ENCODE assay signal across 27 cellular contexts in genomic region chr6:3713266-3713665, GRCh38.
"Had no signal": no experiment of that assay in that cellular context is flagged by ENCODE, and none has a peak within 500 bp of the region (broad histone marks: within the 10 kb centered on the region; RNA-seq: fewer than 3 reads in every experiment).

No MANE protein-coding gene starts in this region.

- H3K4me3 Mint-ChIP-seq: activated CD4-positive, alpha-beta memory T cell treated with anti-CD3 and anti-CD28 coated beads, Interleukin-2, amount 10 ng/mL, durations not matched to agents 7 days and 5 days; activated CD4-positive, alpha-beta T cell treated with anti-CD3 and anti-CD28 coated beads, Interleukin-2, amount 10 ng/mL, durations not matched to agents 7 days and 5 days; activated naive CD4-positive, alpha-beta T cell treated with anti-CD3 and anti-CD28 coated beads, Interleukin-2, amount 50 U/mL, for 24 hours; activated naive CD8-positive, alpha-beta T cell treated with anti-CD3 and anti-CD28 coated beads, Interleukin-2, amount 50 U/mL, for 24 hours; central memory CD8-positive, alpha-beta T cell; naive B cell; nephron progenitor cell; T-helper 17 cell; WTC11 had no signal

- H3K9me3 Mint-ChIP-seq: activated CD4-positive, alpha-beta memory T cell treated with anti-CD3 and anti-CD28 coated beads, Interleukin-2, amount 10 ng/mL, durations not matched to agents 7 days and 5 days; activated CD4-positive, alpha-beta T cell treated with anti-CD3 and anti-CD28 coated beads, Interleukin-2, amount 10 ng/mL, durations not matched to agents 7 days and 5 days; activated naive CD4-positive, alpha-beta T cell treated with anti-CD3 and anti-CD28 coated beads, Interleukin-2, amount 50 U/mL, for 24 hours; activated naive CD8-positive, alpha-beta T cell treated with anti-CD3 and anti-CD28 coated beads, Interleukin-2, amount 50 U/mL, for 24 hours; activated T-helper 2 cell treated with anti-CD3 and anti-CD28 coated beads, Interferon-gamma antibody, Interleukin-2, Interleukin-4, amounts not matched to agents 10 μg/mL and 5 μg/mL and 100 μg/mL, durations not matched to agents 14 hours and 24 hours and 36 hours; central memory CD8-positive, alpha-beta T cell; naive B cell had no signal

- H2AFZ ChIP-seq: parathyroid adenoma had no signal

- H3K9ac ChIP-seq: parathyroid adenoma had no signal

- H3K27ac ChIP-seq: colonic mucosa, parathyroid adenoma, right lobe of liver had no signal

- H3K79me2 ChIP-seq: parathyroid adenoma had no signal

- H3K4me3 ChIP-seq: colonic mucosa, right lobe of liver, thoracic aorta, upper lobe of left lung had no signal

- H3K4me1 Mint-ChIP-seq: activated CD4-positive, alpha-beta memory T cell treated with anti-CD3 and anti-CD28 coated beads, Interleukin-2, amount 10 ng/mL, durations not matched to agents 7 days and 5 days; activated CD4-positive, alpha-beta T cell treated with anti-CD3 and anti-CD28 coated beads, Interleukin-2, amount 10 ng/mL, durations not matched to agents 7 days and 5 days; activated naive CD4-positive, alpha-beta T cell treated with anti-CD3 and anti-CD28 coated beads, Interleukin-2, amount 50 U/mL, for 24 hours; activated naive CD8-positive, alpha-beta T cell treated with anti-CD3 and anti-CD28 coated beads, Interleukin-2, amount 50 U/mL, for 24 hours; central memory CD8-positive, alpha-beta T cell; naive B cell; T-helper 17 cell had no signal

- H3K27ac Mint-ChIP-seq: activated CD4-positive, alpha-beta memory T cell treated with anti-CD3 and anti-CD28 coated beads, Interleukin-2, amount 10 ng/mL, durations not matched to agents 7 days and 5 days; activated CD4-positive, alpha-beta T cell treated with anti-CD3 and anti-CD28 coated beads, Interleukin-2, amount 10 ng/mL, durations not matched to agents 7 days and 5 days; activated naive CD4-positive, alpha-beta T cell treated with anti-CD3 and anti-CD28 coated beads, Interleukin-2, amount 50 U/mL, for 24 hours; activated naive CD8-positive, alpha-beta T cell treated with anti-CD3 and anti-CD28 coated beads, Interleukin-2, amount 50 U/mL, for 24 hours; activated T-helper 2 cell treated with anti-CD3 and anti-CD28 coated beads, Interferon-gamma antibody, Interleukin-2, Interleukin-4, amounts not matched to agents 10 μg/mL and 5 μg/mL and 100 μg/mL, durations not matched to agents 14 hours and 24 hours and 36 hours; nephron progenitor cell; WTC11 had no signal

- H3K27me3 Mint-ChIP-seq: activated naive CD4-positive, alpha-beta T cell treated with anti-CD3 and anti-CD28 coated beads, Interleukin-2, amount 50 U/mL, for 24 hours; activated naive CD8-positive, alpha-beta T cell treated with anti-CD3 and anti-CD28 coated beads, Interleukin-2, amount 50 U/mL, for 24 hours had no signal

- ATAC-seq: activated naive CD8-positive, alpha-beta T cell treated with anti-CD3 and anti-CD28 coated beads, Interleukin-2, amount 50 U/mL, for 24 hours; left colon; T-helper 17 cell; WTC11 had no signal

- H3K9me3 ChIP-seq: colonic mucosa, right lobe of liver, thoracic aorta, upper lobe of left lung had no signal

- DNase-seq: activated CD4-positive, alpha-beta memory T cell treated with anti-CD3 and anti-CD28 coated beads, Interleukin-2, amount 10 ng/mL, durations not matched to agents 7 days and 5 days; activated CD4-positive, alpha-beta T cell treated with anti-CD3 and anti-CD28 coated beads for 1 hour; activated CD4-positive, alpha-beta T cell treated with anti-CD3 and anti-CD28 coated beads, Interleukin-2, amount 10 ng/mL, durations not matched to agents 7 days and 5 days; activated naive CD8-positive, alpha-beta T cell treated with anti-CD3 and anti-CD28 coated beads, Interleukin-2, amount 50 U/mL, for 24 hours; activated T-cell treated with anti-CD3 and anti-CD28 coated beads, Interleukin-2, amount 50 U/mL, for 48 hours; amygdala; colonic mucosa; effector memory CD4-positive, alpha-beta T cell; foreskin fibroblast; head of caudate nucleus; hippocampal formation; kidney; left colon; mammary epithelial cell; naive B cell; nephron progenitor cell; right lobe of liver; stimulated activated CD4-positive, alpha-beta T cell treated with anti-CD3 and anti-CD28 coated beads, Interleukin-2, amount 100 ng/mL, for 48 hours; stimulated activated naive CD4-positive, alpha-beta T cell treated with Interleukin-2 at 50 U/mL for 16 hours; T-helper 17 cell had no signal

- H3K27me3 ChIP-seq: colonic mucosa, right lobe of liver, upper lobe of left lung had no signal

- H3K4me1 ChIP-seq: colonic mucosa, parathyroid adenoma had no signal

- H3K36me3 Mint-ChIP-seq: activated naive CD4-positive, alpha-beta T cell treated with anti-CD3 and anti-CD28 coated beads, Interleukin-2, amount 50 U/mL, for 24 hours; naive B cell; WTC11 had no signal

- H3K36me3 ChIP-seq: colonic mucosa, right lobe of liver, thoracic aorta, upper lobe of left lung had no signal
